19 cellular contexts compared by ENCODE assay signal in genomic region chr1:16276302-16277020, GRCh38. TPM values are rescaled to one million over a fixed set of nuclear protein-coding genes. Genes with fewer than 3 reads are reported as not detected.
A peak's percentile ranks its signal among the peaks of the same experiment; 100 is the strongest.
DNase-seq lines count a peak whose midpoint lies in the region; FAIRE-seq and TF ChIP-seq lines count a peak whose summit lies in the region.
"Had no signal": no experiment of that assay in that cellular context is flagged by ENCODE, and none has a peak within 500 bp of the region (broad histone marks: within the 10 kb centered on the region; RNA-seq: fewer than 3 reads in every experiment).

No MANE protein-coding gene starts in this region.

- FAIRE-seq in H54 (lab: Jason Lieb, UNC), result no peak
- FAIRE-seq: G401.6 had no signal

- no peak for TF ChIP-seq CTCF in brain (conservative IDR thresholded peaks at IDR 0.05)
- no peak for TF ChIP-seq CTCF in nephron progenitor cell (IDR thresholded peaks at IDR 0.05)

- H3K36me3 Mint-ChIP-seq in brain (peaks cover 73% of the 10 kb centered on the region), nephron progenitor cell (ENCODE audit: low read depth) (peaks cover 52% of the 10 kb centered on the region)

- no peak for TF ChIP-seq POLR2A in H54 (IDR thresholded peaks at IDR 0.05; ENCODE audit: low read depth, low read length)

- H3K9me3 Mint-ChIP-seq in brain (no peaks in the 10 kb centered on the region), nephron progenitor cell (no peaks in the 10 kb centered on the region)
- H3K9me3 Mint-ChIP-seq: CD4-positive, CD25-positive, alpha-beta regulatory T cell had no signal

- H3K4me1 Mint-ChIP-seq in brain, result peaks cover 12% of the 10 kb centered on the region
- H3K4me1 Mint-ChIP-seq in nephron progenitor cell, result peaks cover 2% of the 10 kb centered on the region

- no peaks in the 10 kb centered on the region for H3K27me3 Mint-ChIP-seq in brain
- H3K27me3 Mint-ChIP-seq in nephron progenitor cell (ENCODE audit: low read depth, poor library complexity), result no peaks in the 10 kb centered on the region
- H3K27me3 Mint-ChIP-seq: B cell; CD4-positive, CD25-positive, alpha-beta regulatory T cell had no signal

- H3K27ac Mint-ChIP-seq in brain, result peak overlapping the region in 4 of 5 experiments; percentile 37 to 87 (median 72)
- peak overlapping the region; percentile 39 for H3K27ac Mint-ChIP-seq in nephron progenitor cell
- H3K27ac Mint-ChIP-seq: B cell; CD4-positive, CD25-positive, alpha-beta regulatory T cell had no signal

- peak; percentile 26 for DNase-seq in DMS 273 (lab: John Stamatoyannopoulos, UW; ENCODE audit: unreplicated experiment)
- DNase-seq in DMS 273 treated with DMSO at 0.1 percent for 48 hours (lab: John Stamatoyannopoulos, UW), result no peak
- DNase-seq in G401 (ENCODE audit: low spot score), result peak; percentile 79
- no peak for DNase-seq in nephron progenitor cell
- DNase-seq in NCI-H524 treated with DMSO at 0.1 percent for 48 hours (lab: John Stamatoyannopoulos, UW), result no peak
- DNase-seq in H54 (ENCODE audit: insufficient read length, low spot score), result no peak
- DNase-seq in OCI-M1 (lab: John Stamatoyannopoulos, UW), result no peak
- DNase-seq: CD4-positive, CD25-positive, alpha-beta regulatory T cell; GM23248; KBM-7; MV-4-11; NCI-H1436 treated with DMSO at 0.1 percent for 48 hours; NCI-H2081 treated with DMSO at 0.1 percent for 48 hours; NCI-H345; NCI-H526 treated with DMSO at 0.1 percent for 48 hours; SJCRH30 had no signal

- in situ Hi-C loops in G401 (cut with HindIII; ENCODE audit: low sequenced_read_pairs), result no loop called here

- H3K4me3 Mint-ChIP-seq in brain, result peak overlapping the region in 2 of 5 experiments; percentile 6 to 43
- H3K4me3 Mint-ChIP-seq in nephron progenitor cell, result no peak overlapping the region
- H3K4me3 Mint-ChIP-seq: B cell; CD4-positive, CD25-positive, alpha-beta regulatory T cell had no signal

RNA-seq across cellular contexts. Expression of gene CPLANE2, which starts 39.5 kb away (rescaled TPM):
- total RNA-seq in G401 (2014; rRNA removed; shearing (Covaris generic)), result 2.8 and 3.5 TPM in 2 replicates
- 17.4 TPM for polyA plus RNA-seq in brain (ENCODE audit: insufficient read depth, low read depth, low replicate concordance)

Comparison
In these comparisons a context has a peak if more than half of its experiments do, and no peak if none do; other contexts are left out.
1. DNase-seq: peak in DMS 273 (single experiment) and G401 (single experiment); none in DMS 273 treated with DMSO at 0.1 percent for 48 hours (single experiment), nephron progenitor cell (single experiment), NCI-H524 treated with DMSO at 0.1 percent for 48 hours (single experiment), H54 (single experiment) and OCI-M1 (single experiment).